22 cellular contexts compared by ENCODE assay signal in the genomic region with DNA sequence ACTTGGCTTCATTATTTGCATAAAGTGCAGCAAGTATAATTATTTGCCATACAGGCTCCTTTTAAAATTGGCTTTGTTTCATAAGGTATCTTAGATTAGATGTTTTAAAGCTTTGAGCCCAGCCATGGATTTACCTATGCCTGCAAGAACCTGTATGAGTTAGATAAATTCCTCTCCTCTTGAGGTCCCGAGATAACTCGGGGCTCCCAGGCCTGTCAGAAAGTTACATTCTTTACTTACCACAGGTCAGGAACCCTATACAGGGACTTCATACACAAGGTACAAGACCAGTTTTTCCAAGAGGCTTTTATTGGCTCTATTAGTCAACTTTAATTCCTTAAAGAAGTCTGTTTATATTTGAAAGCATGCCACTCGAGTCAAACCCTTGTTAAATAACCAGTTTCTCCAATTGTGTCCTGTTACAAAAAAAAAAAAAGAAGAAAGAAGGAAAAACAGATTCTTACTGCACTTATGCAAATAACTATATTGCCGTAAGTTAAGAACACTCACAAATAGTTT. TPM values are rescaled to one million over a fixed set of nuclear protein-coding genes. Genes with fewer than 3 reads are reported as not detected.
DNase-seq lines count a peak whose midpoint lies in the region; ATAC-seq, FAIRE-seq and TF ChIP-seq lines count a peak whose summit lies in the region.
"Had no signal": no experiment of that assay in that cellular context is flagged by ENCODE, and none has a peak within 500 bp of the region (broad histone marks: within the 10 kb centered on the region; RNA-seq: fewer than 3 reads in every experiment).

No MANE protein-coding gene starts in this region.

- no peaks in the 10 kb centered on the region for H3K36me3 ChIP-seq in bronchial epithelial cell (ENCODE audit: control insufficient read depth, insufficient read depth, low read length)
- no peaks in the 10 kb centered on the region for H3K36me3 ChIP-seq in lower lobe of right lung
- H3K36me3 ChIP-seq: SJCRH30 had no signal

- DNase-seq in A549 (ENCODE audit: low read depth in 1 of 2, low spot score in 1 of 2) (no peak), HT-29 (ENCODE audit: low spot score) (peak; percentile 6), bronchial epithelial cell (ENCODE audit: low read depth) (peak; percentile 16), lower lobe of right lung (peak; percentile 8), T-helper 1 cell (no peak)
- DNase-seq in activated CD4-positive, CD25-positive, alpha-beta regulatory T cell treated with anti-CD3 and anti-CD28 coated beads, Interleukin-2, amount 50 U/mL, for 72 hours, result no peak
- DNase-seq: C1 segment of cervical spinal cord; MV-4-11; NCI-H1417; NCI-H1930; NCI-H2171; NCI-H446; NCI-H69; NK-92 treated with Interleukin-12 subunit alpha and Interleukin-12 subunit beta, amount 100 ng/mL, for 24 hours; SJCRH30 had no signal

- intact Hi-C loops in lower lobe of right lung (cut with DNase I), result no loop called here

- no peaks in the 10 kb centered on the region for H3K9me3 ChIP-seq in A549
- H3K9me3 ChIP-seq in lower lobe of right lung, result no peaks in the 10 kb centered on the region
- H3K9me3 ChIP-seq: SJCRH30 had no signal

- TF ChIP-seq CTCF in A549 (IDR thresholded peaks at IDR 0.05), result no peak
- no peak for TF ChIP-seq CTCF in bronchial epithelial cell (IDR thresholded peaks at IDR 0.05; ENCODE audit: insufficient read depth, low read length, severe bottlenecking)
- TF ChIP-seq CTCF in lower lobe of right lung (IDR thresholded peaks at IDR 0.05), result no peak

- ATAC-seq in A549 (no peak), lower lobe of right lung (peak in 1 of 2 donors; percentile 25), HG03439 (IDR thresholded peaks at IDR 0.05; ENCODE audit: unreplicated experiment) (no peak), HG03521 (IDR thresholded peaks at IDR 0.05; ENCODE audit: unreplicated experiment) (no peak)

- FAIRE-seq in A549 (lab: Jason Lieb, UNC), result no peak
- no peak for FAIRE-seq in bronchial epithelial cell (lab: Jason Lieb, UNC)
- FAIRE-seq: A204.1, H54, HTR-8/SVneo had no signal

- WGBS in A549 (ENCODE audit: missing lambda C conversion rate), result 38% methylated on average over 4 of the region's 4 CpGs

- no peaks in the 10 kb centered on the region for H3K27me3 ChIP-seq in bronchial epithelial cell (ENCODE audit: control insufficient read depth, insufficient read depth, low read length)
- no peaks in the 10 kb centered on the region for H3K27me3 ChIP-seq in lower lobe of right lung (ENCODE audit: low read depth)
- H3K27me3 ChIP-seq: SJCRH30 had no signal

- H3K4me3 ChIP-seq in A549, result no peak overlapping the region
- no peak overlapping the region for H3K4me3 ChIP-seq in bronchial epithelial cell (ENCODE audit: low read depth, low read length)
- no peak overlapping the region for H3K4me3 ChIP-seq in lower lobe of right lung
- H3K4me3 ChIP-seq: SJCRH30 had no signal

- no peak for TF ChIP-seq RAD21 in A549 (conservative IDR thresholded peaks at IDR 0.05 in 1 of 2, IDR thresholded peaks at IDR 0.05 in 1 of 2)

- H3K27ac ChIP-seq in A549 (peak overlapping the region; percentile 99 to 100; a peak in 1 of 6 replicates), lower lobe of right lung (no peak overlapping the region)
- H3K27ac ChIP-seq: RWPE1, SJCRH30 had no signal

- H3K4me1 ChIP-seq in A549 (peaks cover 92% of the 10 kb centered on the region), lower lobe of right lung (peaks cover 71% of the 10 kb centered on the region)
- H3K4me1 ChIP-seq: SJCRH30 had no signal

- CTCF ChIA-PET in A549 (lab: Yijun Ruan, JAX), result interaction anchor here (0.6 to 1.4 kb wide), 4 partner anchors 9 to 25 kb away, joined by 3 to 6 read pairs (median 3); no protein-coding TSS in a partner anchor

- no peak for TF ChIP-seq EP300 in A549 (IDR thresholded peaks at IDR 0.05)

- TF ChIP-seq POLR2A in A549 (IDR thresholded peaks at IDR 0.05; ENCODE audit: low read length), result no peak

- POLR2A ChIA-PET in A549 (lab: Yijun Ruan, JAX), result no interaction called here

- peak overlapping the region; percentile 3; the same call in 1 of the 3 replicates for H3K4me2 ChIP-seq in A549

TF ChIP-seq in A549, 52 proteins besides CTCF, POLR2A, EP300 and RAD21:
- TF ChIP-seq POLR2AphosphoS2 (conservative IDR thresholded peaks at IDR 0.05; ENCODE audit: low read length) (no peak), CEBPB (IDR thresholded peaks at IDR 0.05) (no peak), CBX8 (IDR thresholded peaks at IDR 0.05) (no peak), JUNB (IDR thresholded peaks at IDR 0.05) (no peak), HOXB5 (CRISPR knock-in tag; IDR thresholded peaks at IDR 0.05) (no peak), KDM5A (IDR thresholded peaks at IDR 0.05) (no peak), SMC3 (IDR thresholded peaks at IDR 0.05) (no peak), NFE2L2 (conservative IDR thresholded peaks at IDR 0.05; ENCODE audit: low read length) (no peak), EHF (CRISPR knock-in tag; IDR thresholded peaks at IDR 0.05) (no peak), KDM1A (IDR thresholded peaks at IDR 0.05; ENCODE audit: low read depth) (no peak), RFX5 (IDR thresholded peaks at IDR 0.05) (no peak), HES2 (IDR thresholded peaks at IDR 0.05) (no peak), MYC (IDR thresholded peaks at IDR 0.05; ENCODE audit: borderline replicate concordance, low read length) (no peak), FOXS1 (CRISPR knock-in tag; IDR thresholded peaks at IDR 0.05) (no peak), CHD2 (IDR thresholded peaks at IDR 0.05; ENCODE audit: low read length, partially characterized antibody) (no peak), JUN (IDR thresholded peaks at IDR 0.05) (no peak), HEYL (CRISPR knock-in tag; IDR thresholded peaks at IDR 0.05) (no peak), ATOH8 (CRISPR knock-in tag; IDR thresholded peaks at IDR 0.05; ENCODE audit: low read depth) (no peak)
- TF ChIP-seq, protein P1, sequence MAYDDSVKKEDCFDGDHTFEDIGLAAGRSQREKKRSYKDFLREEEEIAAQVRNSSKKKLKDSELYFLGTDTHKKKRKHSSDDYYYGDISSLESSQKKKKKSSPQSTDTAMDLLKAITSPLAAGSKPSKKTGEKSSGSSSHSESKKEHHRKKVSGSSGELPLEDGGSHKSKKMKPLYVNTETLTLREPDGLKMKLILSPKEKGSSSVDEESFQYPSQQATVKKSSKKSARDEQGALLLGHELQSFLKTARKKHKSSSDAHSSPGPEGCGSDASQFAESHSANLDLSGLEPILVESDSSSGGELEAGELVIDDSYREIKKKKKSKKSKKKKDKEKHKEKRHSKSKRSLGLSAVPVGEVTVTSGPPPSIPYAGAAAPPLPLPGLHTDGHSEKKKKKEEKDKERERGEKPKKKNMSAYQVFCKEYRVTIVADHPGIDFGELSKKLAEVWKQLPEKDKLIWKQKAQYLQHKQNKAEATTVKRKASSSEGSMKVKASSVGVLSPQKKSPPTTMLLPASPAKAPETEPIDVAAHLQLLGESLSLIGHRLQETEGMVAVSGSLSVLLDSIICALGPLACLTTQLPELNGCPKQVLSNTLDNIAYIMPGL (CRISPR knock-in tag; IDR thresholded peaks at IDR 0.05; ENCODE audit: borderline replicate concordance), result no peak

RNA-seq across cellular contexts. Expression of gene C1QTNF6, which starts 2.3 kb away (rescaled TPM):
- polyA plus RNA-seq in A549 (2011; rRNA removed) (18.6 and 24.7 TPM in 2 replicates), A549 (2017; fragmentation: RNase III; extraction: RNeasy Plus Mini Kit Qiagen cat#74134 plus additional on column Dnase treatment) (17.6 to 26.7 TPM (median 24.5 TPM) in 3 replicates)
- 14.8 and 26.9 TPM in 2 replicates for polyA plus RNA-seq in A549 (2012; cell fraction: cytosol; rRNA removed)
- polyA plus RNA-seq in A549 (2012; cell fraction: nucleus; rRNA removed), result 33.8 and 39.1 TPM in 2 replicates
- polyA minus RNA-seq in A549 (2011; rRNA and poly(A)+ RNA removed), result 11.1 and 12.9 TPM in 2 replicates
- total RNA-seq in HT-29 (2014; rRNA removed; shearing (Covaris generic)), result 7.1 and 8.3 TPM in 2 replicates
- total RNA-seq in bronchial epithelial cell (2.9 and 4.1 TPM in 2 replicates), lower lobe of right lung (5.3 TPM)

RNA-seq across cellular contexts. Expression of gene SSTR3, which starts 22.0 kb away (rescaled TPM):
- polyA plus RNA-seq in A549 (2011; rRNA removed) (not detected in 2 replicates), A549 (2017; fragmentation: RNase III; extraction: RNeasy Plus Mini Kit Qiagen cat#74134 plus additional on column Dnase treatment) (not detected in 3 replicates)
- not detected in 2 replicates for polyA plus RNA-seq in A549 (2012; cell fraction: cytosol; rRNA removed)
- 0.07 TPM in 1 of 2 replicates, not detected in the other for polyA plus RNA-seq in A549 (2012; cell fraction: nucleus; rRNA removed)
- polyA minus RNA-seq in A549 (2011; rRNA and poly(A)+ RNA removed), result not detected in 2 replicates
- total RNA-seq in HT-29 (2014; rRNA removed; shearing (Covaris generic)), result not detected in 2 replicates
- total RNA-seq in bronchial epithelial cell (not detected in 2 replicates), lower lobe of right lung (not detected)
- total RNA-seq: SJCRH30 had no signal

RNA-seq across cellular contexts. Expression of gene IL2RB, which starts 40.6 kb away (rescaled TPM):
- 0.05 and 0.14 TPM in 2 replicates for polyA plus RNA-seq in A549 (2011; rRNA removed)
- polyA plus RNA-seq in A549 (2012; cell fraction: cytosol; rRNA removed), result 0.05 and 0.09 TPM in 2 replicates
- 0.09 and 0.12 TPM in 2 replicates for polyA plus RNA-seq in A549 (2012; cell fraction: nucleus; rRNA removed)
- 0.04 to 0.17 TPM (median 0.05 TPM) in 3 replicates for polyA plus RNA-seq in A549 (2017; fragmentation: RNase III; extraction: RNeasy Plus Mini Kit Qiagen cat#74134 plus additional on column Dnase treatment)
- not detected in 2 replicates for polyA minus RNA-seq in A549 (2011; rRNA and poly(A)+ RNA removed)
- not detected in 2 replicates for total RNA-seq in HT-29 (2014; rRNA removed; shearing (Covaris generic))
- not detected in 2 replicates for total RNA-seq in bronchial epithelial cell
- total RNA-seq in lower lobe of right lung, result 10.2 TPM
- total RNA-seq: OCI-LY7 had no signal

RNA-seq across cellular contexts. Expression of gene RAC2, which starts 53.7 kb away (rescaled TPM):
- polyA plus RNA-seq in A549 (2011; rRNA removed), result 0.12 TPM in 1 of 2 replicates, not detected in the other
- 0.12 and 0.16 TPM in 2 replicates for polyA plus RNA-seq in A549 (2012; cell fraction: cytosol; rRNA removed)
- polyA plus RNA-seq in A549 (2012; cell fraction: nucleus; rRNA removed), result 0.17 and 0.22 TPM in 2 replicates
- polyA plus RNA-seq in A549 (2017; fragmentation: RNase III; extraction: RNeasy Plus Mini Kit Qiagen cat#74134 plus additional on column Dnase treatment), result 0.05 to 0.07 TPM (median 0.05 TPM) in 3 replicates
- not detected in 2 replicates for polyA minus RNA-seq in A549 (2011; rRNA and poly(A)+ RNA removed)
- total RNA-seq in HT-29 (2014; rRNA removed; shearing (Covaris generic)), result 6.7 and 7.3 TPM in 2 replicates
- total RNA-seq in bronchial epithelial cell, result 2.6 and 6.3 TPM in 2 replicates
- total RNA-seq in lower lobe of right lung, result 111 TPM
- total RNA-seq: SJCRH30 had no signal

Comparison
In these comparisons a context has a peak if more than half of its experiments do, and no peak if none do; other contexts are left out.
1. DNase-seq: peak in HT-29 (single experiment), bronchial epithelial cell (single experiment) and lower lobe of right lung (single experiment); none in A549 (0 of 2), activated CD4-positive, CD25-positive, alpha-beta regulatory T cell treated with anti-CD3 and anti-CD28 coated beads, Interleukin-2, amount 50 U/mL, for 72 hours (single experiment) and T-helper 1 cell (0 of 5).
2. RNA of gene IL2RB, which starts 40.6 kb away (total RNA-seq): 10.2 TPM in lower lobe of right lung (single experiment); not detected in HT-29 and not detected in bronchial epithelial cell; every median in the first group is over 10 times any median in the second.